Comparison of ENCODE assay signal across 8 cellular contexts in the genomic region with DNA sequence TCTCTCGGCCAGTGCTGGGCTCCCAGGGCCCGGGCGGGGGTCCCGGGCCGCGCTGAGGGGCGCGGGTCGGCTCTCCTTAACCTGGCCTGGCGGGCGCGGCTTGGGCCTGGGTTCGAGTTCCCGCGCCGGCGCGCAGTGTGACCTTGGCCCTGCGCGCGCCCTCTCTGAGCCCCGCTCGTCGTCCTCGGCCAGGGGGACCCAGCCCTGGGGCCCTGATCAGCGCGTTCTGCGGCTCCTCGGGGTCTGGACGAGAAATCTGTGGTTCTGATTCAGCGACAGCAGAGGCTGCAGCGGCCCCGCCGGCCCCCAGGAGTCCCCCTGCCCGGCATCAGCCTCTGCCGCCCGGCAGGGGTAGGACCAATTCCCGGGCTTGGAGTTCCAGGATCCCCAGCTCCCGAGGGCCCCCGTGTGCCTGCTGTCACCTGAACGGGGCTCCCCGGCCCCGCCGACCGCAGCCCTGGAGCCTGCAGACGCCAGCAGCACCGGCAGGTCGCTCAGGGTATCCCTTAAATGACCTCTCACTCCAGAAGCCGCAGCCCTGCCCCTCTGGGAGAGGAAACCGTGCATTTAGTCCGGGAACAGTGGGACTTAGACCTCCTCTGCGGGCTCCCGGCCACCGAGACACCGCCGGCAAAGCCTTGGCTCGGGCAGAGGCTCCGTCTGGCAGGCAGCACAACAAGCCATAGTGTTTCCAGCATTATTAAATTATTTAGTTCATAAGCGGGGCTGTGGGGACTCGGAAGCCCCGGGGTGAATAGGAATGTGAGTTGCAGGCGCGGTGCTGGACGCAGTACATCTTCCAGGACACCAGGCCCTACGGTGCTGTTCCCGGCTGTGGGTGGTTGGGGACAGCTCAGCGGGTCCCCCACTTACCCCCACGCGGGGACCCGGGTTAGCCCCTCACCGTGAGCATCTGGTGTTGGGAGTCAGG. TPM values are rescaled to one million over a fixed set of nuclear protein-coding genes. Genes with fewer than 3 reads are reported as not detected.
A peak's percentile ranks its signal among the peaks of the same experiment; 100 is the strongest.
DNase-seq lines count a peak whose midpoint lies in the region; ATAC-seq and TF ChIP-seq lines count a peak whose summit lies in the region.

No MANE protein-coding gene starts in this region.

- H2BK12ac ChIP-seq in trophoblast cell (ENCODE audit: low read length), result no peak overlapping the region

- H3K18ac ChIP-seq in trophoblast cell (ENCODE audit: low read length), result peak overlapping the region; percentile 92

- H4K8ac ChIP-seq in trophoblast cell (ENCODE audit: low read depth, low read length), result peak overlapping the region; percentile 92

- no peak overlapping the region for H3K27ac Mint-ChIP-seq in HFFc6

- peaks cover 7% of the 10 kb centered on the region for H3K79me1 ChIP-seq in trophoblast cell (ENCODE audit: low read length)

- no CpG with 5 or more reads among the region's 71 CpGs for WGBS in trophoblast cell (ENCODE audit: extremely low coverage, insufficient coverage, insufficient read length)

- no peak overlapping the region for H3K27ac ChIP-seq in trophoblast cell (ENCODE audit: low read depth, low read length)

- H3K36me3 Mint-ChIP-seq in HFFc6 (ENCODE audit: low read depth), result peaks cover 5% of the 10 kb centered on the region; the same call in 1 of the 2 replicates

- peaks cover 13% of the 10 kb centered on the region in 2 experiments for H3K4me1 ChIP-seq in trophoblast cell (ENCODE audit: control insufficient read depth in 1 of 2, insufficient read depth in 2 of 2, low read length in 2 of 2)

- peaks cover 2% of the 10 kb centered on the region; the same call in 1 of the 2 replicates for H3K27me3 Mint-ChIP-seq in HFFc6 (ENCODE audit: insufficient read depth)

- DNase-seq in ELF-1 (ENCODE audit: low read depth, low spot score), result peak; percentile 59
- DNase-seq in HFFc6, result peak; percentile 12
- DNase-seq in OCI-M1 (lab: John Stamatoyannopoulos, UW), result peak; percentile 37
- peak in 41 of 58 donors; percentile 12 to 68 (median 45) for DNase-seq in anterior cingulate cortex (lab: John Stamatoyannopoulos, UW)
- no peak for DNase-seq in left cardiac atrium
- DNase-seq in trophoblast cell, result peak in 1 of 2 donors; percentile 54
- DNase-seq in NCI-H524 treated with DMSO at 0.1 percent for 48 hours (lab: John Stamatoyannopoulos, UW), result no peak

- no peaks in the 10 kb centered on the region for H3K27me3 ChIP-seq in trophoblast cell (ENCODE audit: insufficient read depth, low read length)

- no peaks in the 10 kb centered on the region for H3K36me3 ChIP-seq in trophoblast cell (ENCODE audit: control insufficient read depth in 1 of 2, insufficient read depth in 2 of 2, low read length in 2 of 2)

- intact Hi-C loops in left cardiac atrium (cut with DNase I), result no loop called here

- ATAC-seq in left cardiac atrium, result peak; percentile 21 to 34
- ATAC-seq in GM21576 (IDR thresholded peaks at IDR 0.05; ENCODE audit: unreplicated experiment), result no peak

- no peaks in the 10 kb centered on the region for H3K9me3 ChIP-seq in trophoblast cell (ENCODE audit: insufficient read depth, low read depth, low read length)

- H3K4me3 ChIP-seq in trophoblast cell (ENCODE audit: low read depth, low read length), result peak overlapping the region; percentile 96

- H3K4me3 Mint-ChIP-seq in HFFc6, result peak overlapping the region; percentile 90

- H2BK5ac ChIP-seq in trophoblast cell (ENCODE audit: low read depth, low read length, poor library complexity), result peak overlapping the region; percentile 35

- peak overlapping the region; percentile 96 for H2AFZ ChIP-seq in trophoblast cell (ENCODE audit: insufficient read depth, low read length, poor library complexity)

- no peaks in the 10 kb centered on the region for H3K9me3 Mint-ChIP-seq in HFFc6

- H2AK5ac ChIP-seq in trophoblast cell (ENCODE audit: low read length), result peak overlapping the region; percentile 18

- peak overlapping the region; percentile 11 for H2BK120ac ChIP-seq in trophoblast cell (ENCODE audit: insufficient read depth, low read length, poor library complexity)

- TF ChIP-seq CTCF in HFFc6 (IDR thresholded peaks at IDR 0.05), result peak; percentile 53

- H3K4ac ChIP-seq in trophoblast cell (ENCODE audit: low read depth, low read length), result peak overlapping the region; percentile 94

- H3K79me2 ChIP-seq in trophoblast cell (ENCODE audit: control insufficient read depth, insufficient read depth, low read length, poor library complexity), result peaks cover 9% of the 10 kb centered on the region

- peak overlapping the region; percentile 63 for H3K9ac ChIP-seq in trophoblast cell (ENCODE audit: low read length)

- H4K12ac ChIP-seq in trophoblast cell (ENCODE audit: low read depth, low read length), result peak overlapping the region; percentile 91

- no peak overlapping the region for H3K23ac ChIP-seq in trophoblast cell (ENCODE audit: low read length)

- peak overlapping the region; percentile 82 for H4K91ac ChIP-seq in trophoblast cell (ENCODE audit: low read depth, low read length)

- H3K4me1 Mint-ChIP-seq in HFFc6 (ENCODE audit: low read depth), result peaks cover 41% of the 10 kb centered on the region

- peak overlapping the region; percentile 80 for H3K14ac ChIP-seq in trophoblast cell (ENCODE audit: low read length)

- peak overlapping the region; percentile 86 for H3K4me2 ChIP-seq in trophoblast cell (ENCODE audit: low read length)

RNA-seq across cellular contexts. Expression of a gene that starts 0.6 kb away (rescaled TPM):
- total RNA-seq in HFFc6 (2021; fragmentation: NEBNext Ultra II Directional; extraction: Animal tissue kit (Norgen Biotek cat#: 25700)), result 10 to 100 TPM; 25.7 to 31.4 (median 27.2) TPM
- total RNA-seq in left cardiac atrium, result 10 to 100 TPM; 18.4 to 19.8 TPM
- polyA plus RNA-seq in trophoblast cell (2013), result 18.9 and 19.3 TPM in 2 replicates

RNA-seq across cellular contexts. Expression of a gene that starts 49.4 kb away (rescaled TPM):
- 100 to 1,000 TPM; 175 to 207 (median 180) TPM for total RNA-seq in HFFc6 (2021; fragmentation: NEBNext Ultra II Directional; extraction: Animal tissue kit (Norgen Biotek cat#: 25700))
- 10 to 100 TPM; 59.6 to 96.1 TPM for total RNA-seq in left cardiac atrium
- 174 and 182 TPM in 2 replicates for polyA plus RNA-seq in trophoblast cell (2013)

Comparison
In these comparisons a context has a peak if more than half of its experiments do, and no peak if none do; other contexts are left out.
1. DNase-seq: peak in ELF-1 (single experiment), HFFc6 (single experiment), OCI-M1 (single experiment) and anterior cingulate cortex (41 of 58); none in left cardiac atrium (single experiment) and NCI-H524 treated with DMSO at 0.1 percent for 48 hours (single experiment).